ENCODE assay signal across 4 cellular contexts in genomic region chr15:22420340-22420739, GRCh38. TPM values are rescaled to one million over a fixed set of nuclear protein-coding genes. Genes with fewer than 3 reads are reported as not detected.
"Had no signal": no experiment of that assay in that cellular context is flagged by ENCODE, and none has a peak within 500 bp of the region (broad histone marks: within the 10 kb centered on the region; RNA-seq: fewer than 3 reads in every experiment).

No MANE protein-coding gene starts in this region.

RNA-seq across cellular contexts. Expression of gene GOLGA6L22, which starts 38.4 kb away (rescaled TPM):
- total RNA-seq: H4, H7, HT-29 had no signal
- polyA plus RNA-seq: IgD-negative memory B cell had no signal
